In the genomic region with DNA sequence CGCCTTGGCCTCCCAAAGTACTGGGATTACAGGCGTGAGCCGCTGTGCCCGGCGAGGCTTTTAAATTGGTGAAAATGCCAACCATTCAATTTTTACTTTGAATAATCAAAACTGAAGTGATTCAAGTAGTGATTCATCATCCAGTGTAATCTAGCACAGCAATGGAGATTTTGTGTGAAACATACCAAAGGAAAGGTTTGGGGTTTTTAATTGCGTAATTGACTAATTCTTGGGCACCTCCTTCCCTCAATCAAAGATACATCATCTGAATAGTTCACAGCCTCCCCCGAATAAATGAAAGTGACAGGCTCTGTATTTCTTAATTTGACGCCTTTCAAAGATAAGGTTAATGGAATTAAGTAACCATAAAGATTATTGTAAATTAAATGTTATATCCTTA, we compare ENCODE assay signal across 29 cellular contexts.
"Had no signal": no experiment of that assay in that cellular context is flagged by ENCODE, and none has a peak within 500 bp of the region (broad histone marks: within the 10 kb centered on the region; RNA-seq: fewer than 3 reads in every experiment).

No MANE protein-coding gene starts in this region.

- ATAC-seq: activated CD8-positive, alpha-beta T cell treated with anti-CD3 and anti-CD28 coated beads for 36 hours; activated naive CD4-positive, alpha-beta T cell treated with anti-CD3 and anti-CD28 coated beads, Interleukin-2, amount 50 U/mL, for 72 hours; activated T-cell treated with anti-CD3 and anti-CD28 coated beads, Interleukin-2, amount 50 U/mL, for 72 hours; body of pancreas; effector memory CD8-positive, alpha-beta T cell; foreskin keratinocyte; gastrocnemius medialis; heart left ventricle had no signal

- DNase-seq: activated CD4-positive, alpha-beta T cell treated with anti-CD3 and anti-CD28 coated beads for 1 hour; activated CD4-positive, alpha-beta T cell treated with anti-CD3 and anti-CD28 coated beads for 48 hours; activated CD4-positive, alpha-beta T cell treated with anti-CD3 and anti-CD28 coated beads, Interleukin-2, amount 50 U/mL, for 1 hour; activated CD4-positive, alpha-beta T cell treated with anti-CD3 and anti-CD28 coated beads, Interleukin-2, amount 50 U/mL, for 48 hours; activated CD4-positive, CD25-positive, alpha-beta regulatory T cell; activated CD8-positive, alpha-beta memory T cell treated with anti-CD3 and anti-CD28 coated beads for 24 hours; activated CD8-positive, alpha-beta memory T cell treated with anti-CD3 and anti-CD28 coated beads, Interleukin-2, amount 50 U/mL, for 4 hours; activated CD8-positive, alpha-beta T cell treated with anti-CD3 and anti-CD28 coated beads for 36 hours; activated gamma-delta T cell; activated naive CD4-positive, alpha-beta T cell; activated naive CD4-positive, alpha-beta T cell treated with anti-CD3 and anti-CD28 coated beads, Interleukin-2, amount 10 ng/mL, durations not matched to agents 7 days and 5 days; activated naive CD8-positive, alpha-beta T cell treated with anti-CD3 and anti-CD28 coated beads, Interleukin-2, amount 10 ng/mL, durations not matched to agents 7 days and 5 days; activated T-cell treated with anti-CD3 and anti-CD28 coated beads, Interleukin-2, amount 50 U/mL, for 24 hours; activated T-cell treated with anti-CD3 and anti-CD28 coated beads, Interleukin-2, amount 50 U/mL, for 72 hours; amniotic stem cell; anterior cingulate cortex; body of pancreas; caudate nucleus; cortex of kidney; dermis blood vessel endothelial cell; effector CD4-positive, alpha-beta T cell; effector memory CD8-positive, alpha-beta T cell; erythroblast; foreskin keratinocyte; gastrocnemius medialis; glutamatergic neuron; heart left ventricle; T-helper 2 cell had no signal
